8 cellular contexts compared by ENCODE assay signal in genomic region chr10:98267894-98268693, GRCh38. TPM values are rescaled to one million over a fixed set of nuclear protein-coding genes. Genes with fewer than 3 reads are reported as not detected.
DNase-seq lines count a peak whose midpoint lies in the region; ATAC-seq and TF ChIP-seq lines count a peak whose summit lies in the region.

TSS of gene LOXL4 (minus strand) at chr10:98268194. CDS start at chr10:98263019, 5,175 bp downstream.

- TF ChIP-seq EP300 in esophagus muscularis mucosa (IDR thresholded peaks at IDR 0.05): no peak

- no peaks in the 10 kb centered on the region for H3K36me3 ChIP-seq in SJSA1
- no peaks in the 10 kb centered on the region for H3K36me3 ChIP-seq in esophagus muscularis mucosa
- no peaks in the 10 kb centered on the region for H3K36me3 ChIP-seq in naive thymus-derived CD4-positive, alpha-beta T cell (ENCODE audit: control insufficient read depth in 2 of 3, insufficient read depth in 3 of 3, low read length in 3 of 3)

- POLR2A ChIA-PET in naive thymus-derived CD4-positive, alpha-beta T cell (lab: Charles Lee): no interaction called here

- H3K9me3 ChIP-seq in SJSA1 (replicated peaks) (no peaks in the 10 kb centered on the region), esophagus muscularis mucosa (no peaks in the 10 kb centered on the region)
- no peaks in the 10 kb centered on the region for H3K9me3 ChIP-seq in naive thymus-derived CD4-positive, alpha-beta T cell (ENCODE audit: control insufficient read depth in 2 of 3, low read length in 3 of 3)

- H3K27ac ChIP-seq in SJSA1 (peak within 1 kb of the TSS; percentile 67), esophagus muscularis mucosa (replicated peaks in 1 of 4) (peak within 1 kb of the TSS; percentile 89 to 90 (median 89))
- H3K27ac ChIP-seq in naive thymus-derived CD4-positive, alpha-beta T cell (ENCODE audit: low read depth, low read length): no peak within 1 kb of the TSS

- DNase-seq in Right ventricle myocardium superior: peak; percentile 62
- DNase-seq in Right ventricle myocardium inferior (ENCODE audit: missing footprints): no peak
- no peak for DNase-seq in SJSA1 (ENCODE audit: low read depth in 1 of 2, low spot score in 2 of 2)
- DNase-seq in esophagus muscularis mucosa (ENCODE audit: extremely low spot score): no peak
- no peak for DNase-seq in naive thymus-derived CD4-positive, alpha-beta T cell
- no peak for DNase-seq in stimulated activated CD4-positive, alpha-beta T cell treated with anti-CD3 and anti-CD28 coated beads, Interleukin-1b, Interleukin-23, amount 100 ng/mL, for 48 hours
- DNase-seq in epidermal melanocyte (ENCODE audit: insufficient read length, low spot score): no peak
- no peak for DNase-seq in stimulated activated CD4-positive, alpha-beta T cell treated with anti-CD3 and anti-CD28 coated beads, Interleukin-15, amount 100 ng/mL, for 24 hours

- no peaks in the 10 kb centered on the region for H3K36me3 Mint-ChIP-seq in naive thymus-derived CD4-positive, alpha-beta T cell

- ATAC-seq in Right ventricle myocardium superior (ENCODE audit: poor library complexity) (peak; percentile 28), Right ventricle myocardium inferior (no peak)
- ATAC-seq in naive thymus-derived CD4-positive, alpha-beta T cell: peak; percentile 66

- no peak for TF ChIP-seq POLR2A in esophagus muscularis mucosa (IDR thresholded peaks at IDR 0.05; ENCODE audit: low read depth)

- 38% methylated on average over 5 of the region's 75 CpGs for WGBS in esophagus muscularis mucosa

- peaks cover 0 to 17% (median 6%) of the 10 kb centered on the region in 7 donors for H3K4me1 Mint-ChIP-seq in naive thymus-derived CD4-positive, alpha-beta T cell

- H3K4me3 Mint-ChIP-seq in naive thymus-derived CD4-positive, alpha-beta T cell: peak within 1 kb of the TSS; percentile 29 to 80 (median 67)

- H3K9me3 Mint-ChIP-seq in naive thymus-derived CD4-positive, alpha-beta T cell: no peaks in the 10 kb centered on the region

- H3K4me3 ChIP-seq in SJSA1: peak within 1 kb of the TSS; percentile 25
- peak within 1 kb of the TSS; percentile 61 to 69 (median 62) for H3K4me3 ChIP-seq in esophagus muscularis mucosa
- H3K4me3 ChIP-seq in naive thymus-derived CD4-positive, alpha-beta T cell (ENCODE audit: low read length): no peak within 1 kb of the TSS

- H3K27me3 ChIP-seq in SJSA1 (replicated peaks) (no peaks in the 10 kb centered on the region), esophagus muscularis mucosa (no peaks in the 10 kb centered on the region)
- H3K27me3 ChIP-seq in naive thymus-derived CD4-positive, alpha-beta T cell (ENCODE audit: control insufficient read depth in 2 of 2, insufficient read depth in 2 of 2, low read length in 2 of 2): peaks cover 0 to 9% of the 10 kb centered on the region in 2 donors

- peak within 1 kb of the TSS in 1 of 9 donors; percentile 59 for H3K27ac Mint-ChIP-seq in naive thymus-derived CD4-positive, alpha-beta T cell

- intact Hi-C loops in Right ventricle myocardium superior (cut with DNase I) (loop anchor here (5.0 kb wide), 1 partner anchor 39 kb away; no protein-coding TSS in a partner anchor), Right ventricle myocardium inferior (cut with DNase I) (loop anchor here (5.0 kb wide), 2 partner anchors 199 to 1164 kb away; partner anchors contain the start of gene GOT1), esophagus muscularis mucosa (cut with DNase I) (no loop called here)
- intact Hi-C loops in naive thymus-derived CD4-positive, alpha-beta T cell (cut with micrococcal nuclease): no loop called here

- peaks cover 42 to 61% (median 54%) of the 10 kb centered on the region in 5 donors for H3K27me3 Mint-ChIP-seq in naive thymus-derived CD4-positive, alpha-beta T cell

- CTCF ChIA-PET in naive thymus-derived CD4-positive, alpha-beta T cell (lab: Charles Lee): no interaction called here

- TF ChIP-seq CTCF in esophagus muscularis mucosa (IDR thresholded peaks at IDR 0.05): no peak

- H3K4me1 ChIP-seq in SJSA1 (replicated peaks) (peaks cover 23% of the 10 kb centered on the region), esophagus muscularis mucosa (peaks cover 22 to 56% (median 49%) of the 10 kb centered on the region in 4 donors)
- H3K4me1 ChIP-seq in naive thymus-derived CD4-positive, alpha-beta T cell (ENCODE audit: control insufficient read depth in 2 of 2, insufficient read depth in 2 of 2, low read length in 2 of 2): no peaks in the 10 kb centered on the region

RNA-seq across cellular contexts. Expression of gene LOXL4, which starts in this region (rescaled TPM):
- total RNA-seq in Right ventricle myocardium superior (0.51 TPM), Right ventricle myocardium inferior (0.54 TPM), esophagus muscularis mucosa (10 to 100 TPM in 2 of 4 donors, 1 to 10 TPM in 2; 9.4 to 19.4 (median 12.6) TPM)
- 0.55 TPM in 1 of 2 replicates, not detected in the other for total RNA-seq in SJSA1 (2014; rRNA removed; shearing (Covaris generic))
- not detected for total RNA-seq in naive thymus-derived CD4-positive, alpha-beta T cell
- not detected for polyA plus RNA-seq in naive thymus-derived CD4-positive, alpha-beta T cell

Comparison
In these comparisons a context has a peak if more than half of its experiments do, and no peak if none do; other contexts are left out.
1. Peak in DNase-seq and ATAC-seq in Right ventricle myocardium superior; RNA of the gene not detected or under 1 TPM.
2. Peak in ATAC-seq in naive thymus-derived CD4-positive, alpha-beta T cell; RNA of the gene not detected or under 1 TPM.
3. intact Hi-C loops: an anchor here in Right ventricle myocardium superior (5.0 kb wide) and Right ventricle myocardium inferior (5.0 kb wide); none called in esophagus muscularis mucosa and naive thymus-derived CD4-positive, alpha-beta T cell.